14 cellular contexts compared by ENCODE assay signal in genomic region chr1:212037900-212038299, GRCh38.
DNase-seq lines count a peak whose midpoint lies in the region; ATAC-seq, FAIRE-seq and TF ChIP-seq lines count a peak whose summit lies in the region.
"Had no signal": no experiment of that assay in that cellular context is flagged by ENCODE, and none has a peak within 500 bp of the region (broad histone marks: within the 10 kb centered on the region; RNA-seq: fewer than 3 reads in every experiment).

No MANE protein-coding gene starts in this region.

- peak overlapping the region; percentile 68 for H3K4me3 Mint-ChIP-seq in T-helper 1 cell treated with Interleukin-12 subunit alpha and Interleukin-12 subunit beta and Interleukin-4 antibody, amounts not matched to agents 30 μg/mL and 1 μg/mL, for 36 hours

- no peak overlapping the region for H3K27ac ChIP-seq in HUES48 (ENCODE audit: low read depth, low read length)
- H3K27ac ChIP-seq: 22Rv1, ovary, tibial artery, WERI-Rb-1 had no signal

- peaks cover 48% of the 10 kb centered on the region for H3K4me1 Mint-ChIP-seq in T-helper 1 cell treated with Interleukin-12 subunit alpha and Interleukin-12 subunit beta and Interleukin-4 antibody, amounts not matched to agents 30 μg/mL and 1 μg/mL, for 36 hours (ENCODE audit: low read depth)

- H3K9me3 Mint-ChIP-seq in T-helper 1 cell treated with Interleukin-12 subunit alpha and Interleukin-12 subunit beta and Interleukin-4 antibody, amounts not matched to agents 30 μg/mL and 1 μg/mL, for 36 hours = no peaks in the 10 kb centered on the region

- H3K9me3 ChIP-seq in HUES48 (ENCODE audit: control insufficient read depth, insufficient read depth, low read length) = no peaks in the 10 kb centered on the region
- H3K9me3 ChIP-seq: ovary, tibial artery had no signal

- H3K27ac Mint-ChIP-seq in T-helper 1 cell treated with Interleukin-12 subunit alpha and Interleukin-12 subunit beta and Interleukin-4 antibody, amounts not matched to agents 30 μg/mL and 1 μg/mL, for 36 hours = peak overlapping the region; percentile 72

- peak; percentile 10 for DNase-seq in DMS53 (lab: John Stamatoyannopoulos, UW)
- no peak for DNase-seq in DMS53 treated with DMSO at 0.1 percent for 48 hours (lab: John Stamatoyannopoulos, UW; ENCODE audit: unreplicated experiment)
- DNase-seq in kidney tubule cell (ENCODE audit: low spot score) = peak; percentile 25
- no peak for DNase-seq in H54 (ENCODE audit: insufficient read length, low spot score)
- DNase-seq in HCEC 1CT = no peak
- DNase-seq: amniotic stem cell, KG1, ovary, tibial artery, WERI-Rb-1 had no signal

- no peaks in the 10 kb centered on the region for H3K27me3 ChIP-seq in HUES48 (ENCODE audit: control insufficient read depth, insufficient read depth, low read length)
- H3K27me3 ChIP-seq: ovary, tibial artery had no signal

- FAIRE-seq in H54 (lab: Jason Lieb, UNC) = no peak

- no peak overlapping the region for H3K9ac ChIP-seq in HUES48 (ENCODE audit: low read depth, low read length)

- TF ChIP-seq POLR2A in H54 (IDR thresholded peaks at IDR 0.05; ENCODE audit: low read depth, low read length) (no peak), GM18505 (IDR thresholded peaks at IDR 0.05; ENCODE audit: borderline replicate concordance, extremely low read depth, insufficient read depth, insufficient read length) (no peak)

- H3K27me3 Mint-ChIP-seq in T-helper 1 cell treated with Interleukin-12 subunit alpha and Interleukin-12 subunit beta and Interleukin-4 antibody, amounts not matched to agents 30 μg/mL and 1 μg/mL, for 36 hours (ENCODE audit: low read depth) = no peaks in the 10 kb centered on the region

- peaks cover 7% of the 10 kb centered on the region for H3K36me3 Mint-ChIP-seq in T-helper 1 cell treated with Interleukin-12 subunit alpha and Interleukin-12 subunit beta and Interleukin-4 antibody, amounts not matched to agents 30 μg/mL and 1 μg/mL, for 36 hours (ENCODE audit: low read depth)

- peaks cover 26% of the 10 kb centered on the region for H3K36me3 ChIP-seq in HUES48 (ENCODE audit: control insufficient read depth, insufficient read depth, low read length)
- H3K36me3 ChIP-seq: ovary, tibial artery had no signal

- H3K4me1 ChIP-seq in HUES48 (ENCODE audit: control insufficient read depth, insufficient read depth, low read length) = no peaks in the 10 kb centered on the region

- H3K4me3 ChIP-seq in HUES48 (ENCODE audit: low read depth, low read length) = 0 out of 2 replicates have a peak overlapping the region, but pooled peaks have one; percentile 21
- H3K4me3 ChIP-seq: ovary, tibial artery had no signal

- ATAC-seq in GM18505 (IDR thresholded peaks at IDR 0.05; ENCODE audit: unreplicated experiment) = no peak

Comparison
In these comparisons a context has a peak if more than half of its experiments do, and no peak if none do; other contexts are left out.
1. DNase-seq: peak in DMS53 (single experiment) and kidney tubule cell (single experiment); none in DMS53 treated with DMSO at 0.1 percent for 48 hours (single experiment), H54 (single experiment) and HCEC 1CT (single experiment).